Comparison of ENCODE assay signal across 26 cellular contexts in genomic region chr9:78568774-78569173, GRCh38.
"Had no signal": no experiment of that assay in that cellular context is flagged by ENCODE, and none has a peak within 500 bp of the region (broad histone marks: within the 10 kb centered on the region; RNA-seq: fewer than 3 reads in every experiment).

No MANE protein-coding gene starts in this region.

- H3K27ac ChIP-seq: stomach, suprapubic skin, testis, thoracic aorta, thyroid gland, tibial artery, tibial nerve, transverse colon, upper lobe of left lung, upper lobe of right lung, uterus, vagina had no signal

- FAIRE-seq: urothelium cell line had no signal

- ATAC-seq: stimulated activated effector memory CD8-positive, alpha-beta T cell treated with anti-CD3 and anti-CD28 coated beads, Interleukin-12 subunit alpha, Interleukin-12 subunit beta, amount 100 ng/mL, for 72 hours; stimulated activated memory B cell treated with anti-CD40 and anti-IgM and Interleukin-4, amounts not matched to agents 10 μg/mL and 1 μg/mL and 100 μg/mL, for 72 hours; stimulated activated naive B cell treated with anti-CD40 and anti-IgM and Interleukin-4, amounts not matched to agents 10 μg/mL and 1 μg/mL and 100 μg/mL, for 72 hours; stimulated activated naive CD8-positive, alpha-beta T cell treated with anti-CD3 and anti-CD28 coated beads, Interleukin-15, amount 100 ng/mL, for 72 hours; stimulated activated naive CD8-positive, alpha-beta T cell treated with anti-CD3 and anti-CD28 coated beads, Interleukin-15, Interleukin-2, amounts not matched to agents 100 U/mL and 50 U/mL, for 24 hours; upper lobe of right lung had no signal

- H3K4me1 ChIP-seq: stomach, suprapubic skin, testis, thyroid gland, tibial nerve, transverse colon, upper lobe of left lung, upper lobe of right lung, uterus, vagina had no signal

- H3K4me3 ChIP-seq: stomach, suprapubic skin, testis, thoracic aorta, thyroid gland, tibial artery, tibial nerve, transverse colon, upper lobe of left lung, upper lobe of right lung, uterus, vagina had no signal

- H3K27me3 ChIP-seq: stomach, suprapubic skin, testis, thyroid gland, tibial artery, transverse colon, upper lobe of left lung, upper lobe of right lung, uterus, vagina had no signal

- DNase-seq: stimulated activated CD4-positive, alpha-beta T cell treated with anti-CD3 and anti-CD28 coated beads, Interleukin-2, amount 100 ng/mL, for 48 hours; stimulated activated CD4-positive, alpha-beta T cell treated with anti-CD3 and anti-CD28 coated beads, Interleukin-4, amount 100 ng/mL, for 1 hour; stimulated activated CD4-positive, alpha-beta T cell treated with anti-CD3 and anti-CD28 coated beads, Interleukin-4, amount 100 ng/mL, for 24 hours; stimulated activated CD4-positive, alpha-beta T cell treated with anti-CD3 and anti-CD28 coated beads, Interleukin-4, amount 100 ng/mL, for 4 hours; stimulated activated CD8-positive, alpha-beta memory T cell treated with anti-CD3 and anti-CD28 coated beads, Interleukin-4, amount 100 ng/mL, for 48 hours; stimulated activated naive B cell treated with anti-CD40 and anti-IgM and Interleukin-4, amounts not matched to agents 10 μg/mL and 1 μg/mL and 100 μg/mL, for 72 hours; stimulated activated naive CD4-positive, alpha-beta T cell; stimulated activated naive CD8-positive, alpha-beta T cell treated with anti-CD3 and anti-CD28 coated beads, Interleukin-15, amount 100 ng/mL, for 72 hours; stimulated activated naive CD8-positive, alpha-beta T cell treated with anti-CD3 and anti-CD28 coated beads, Interleukin-15, Interleukin-2, amounts not matched to agents 100 U/mL and 50 U/mL, for 24 hours; stomach; substantia nigra; testis; thyroid gland; tibial artery; transverse colon; trophoblast cell; upper lobe of left lung; upper lobe of right lung; uterus had no signal

- H3K9me3 ChIP-seq: stomach, suprapubic skin, testis, thoracic aorta, thyroid gland, tibial artery, tibial nerve, transverse colon, upper lobe of left lung, upper lobe of right lung, uterus, vagina had no signal

- H3K36me3 ChIP-seq: stomach, suprapubic skin, thoracic aorta, thyroid gland, tibial artery, tibial nerve, transverse colon, upper lobe of left lung, upper lobe of right lung, uterus, vagina had no signal
